8 cellular contexts compared by ENCODE assay signal in genomic region chr22:44668886-44669724, GRCh38. TPM values are rescaled to one million over a fixed set of nuclear protein-coding genes. Genes with fewer than 3 reads are reported as not detected.
A peak's percentile ranks its signal among the peaks of the same experiment; 100 is the strongest.
DNase-seq lines count a peak whose midpoint lies in the region; ATAC-seq, FAIRE-seq and TF ChIP-seq lines count a peak whose summit lies in the region.

No MANE protein-coding gene starts in this region.

- H3K36me3 ChIP-seq in bronchial epithelial cell (ENCODE audit: control insufficient read depth, insufficient read depth, low read length), result no peaks in the 10 kb centered on the region
- H3K36me3 ChIP-seq in lung (ENCODE audit: control insufficient read depth in 2 of 2, insufficient read depth in 2 of 2, low read length in 2 of 2), result no peaks in the 10 kb centered on the region
- no peaks in the 10 kb centered on the region for H3K36me3 ChIP-seq in thoracic aorta

- H3K9me3 Mint-ChIP-seq in T-helper 2 cell treated with Interferon-gamma antibody and Interleukin-4, amounts not matched to agents 5 μg/mL and 100 μg/mL, for 36 hours, result no peaks in the 10 kb centered on the region

- 8 to 16% methylated on average over 23 to 50 of the region's 50 CpGs for WGBS in lung, 2 donors

- H3K9me3 ChIP-seq in lung (ENCODE audit: control insufficient read depth in 2 of 2, insufficient read depth in 1 of 2, low read length in 1 of 2) (no peaks in the 10 kb centered on the region), thoracic aorta (no peaks in the 10 kb centered on the region)

- H3K27me3 Mint-ChIP-seq in T-helper 2 cell treated with Interferon-gamma antibody and Interleukin-4, amounts not matched to agents 5 μg/mL and 100 μg/mL, for 36 hours (ENCODE audit: low read depth), result no peaks in the 10 kb centered on the region

- H3K27ac ChIP-seq in lung (ENCODE audit: low read depth in 1 of 2, low read length in 1 of 2) (no peak overlapping the region), thoracic aorta (no peak overlapping the region)

- H3K36me3 Mint-ChIP-seq in T-helper 2 cell treated with Interferon-gamma antibody and Interleukin-4, amounts not matched to agents 5 μg/mL and 100 μg/mL, for 36 hours (ENCODE audit: low read depth), result peaks cover 5% of the 10 kb centered on the region

- no peak for TF ChIP-seq CTCF in bronchial epithelial cell (IDR thresholded peaks at IDR 0.05; ENCODE audit: insufficient read depth, low read length, severe bottlenecking)
- no peak for TF ChIP-seq CTCF in lung (IDR thresholded peaks at IDR 0.05; ENCODE audit: control extremely low read depth, extremely low read depth)
- no peak for TF ChIP-seq CTCF in thoracic aorta (IDR thresholded peaks at IDR 0.05)

- ATAC-seq in lung (ENCODE audit: insufficient read depth, low FRiP score) (no peak), thoracic aorta (ENCODE audit: insufficient number of reproducible peaks, low FRiP score, low read depth) (peak; percentile 22), HG03432 (IDR thresholded peaks at IDR 0.05; ENCODE audit: unreplicated experiment) (no peak)

- H3K4me3 Mint-ChIP-seq in T-helper 2 cell treated with Interferon-gamma antibody and Interleukin-4, amounts not matched to agents 5 μg/mL and 100 μg/mL, for 36 hours, result peak overlapping the region; percentile 80

- DNase-seq in T-helper 2 cell treated with Interferon-gamma antibody and Interleukin-4, amounts not matched to agents 5 μg/mL and 100 μg/mL, for 36 hours (ENCODE audit: low spot score), result no peak
- DNase-seq in T-helper 2 cell, result no peak
- DNase-seq in bronchial epithelial cell (ENCODE audit: low read depth), result no peak
- no peak for DNase-seq in lung (ENCODE audit: low spot score)
- DNase-seq in thoracic aorta (ENCODE audit: low spot score), result no peak
- DNase-seq in foreskin melanocyte, result no peak
- no peak for DNase-seq in HK-2 (ENCODE audit: unreplicated experiment)

- H3K4me3 ChIP-seq in bronchial epithelial cell (ENCODE audit: low read depth, low read length) (peak overlapping the region; percentile 22), lung (peak overlapping the region; percentile 16), thoracic aorta (peak overlapping the region; percentile 64)

- H3K27ac Mint-ChIP-seq in T-helper 2 cell treated with Interferon-gamma antibody and Interleukin-4, amounts not matched to agents 5 μg/mL and 100 μg/mL, for 36 hours, result peak overlapping the region; percentile 85

- no peak for FAIRE-seq in bronchial epithelial cell (lab: Jason Lieb, UNC)

- peaks cover 0 to 11% of the 10 kb centered on the region in 2 donors for H3K4me1 ChIP-seq in lung (ENCODE audit: control insufficient read depth in 2 of 2, insufficient read depth in 2 of 2, low read length in 2 of 2)
- peaks cover 3 to 7% of the 10 kb centered on the region in 2 donors for H3K4me1 ChIP-seq in thoracic aorta (ENCODE audit: control insufficient read depth in 1 of 2, low read depth in 2 of 2)

- H3K27me3 ChIP-seq in bronchial epithelial cell (ENCODE audit: control insufficient read depth, insufficient read depth, low read length), result peaks cover 23% of the 10 kb centered on the region
- no peaks in the 10 kb centered on the region for H3K27me3 ChIP-seq in lung (ENCODE audit: control insufficient read depth, insufficient read depth)
- no peaks in the 10 kb centered on the region for H3K27me3 ChIP-seq in thoracic aorta (replicated peaks; ENCODE audit: insufficient read depth)

- H3K4me1 Mint-ChIP-seq in T-helper 2 cell treated with Interferon-gamma antibody and Interleukin-4, amounts not matched to agents 5 μg/mL and 100 μg/mL, for 36 hours (ENCODE audit: low read depth), result peaks cover 46% of the 10 kb centered on the region

RNA-seq across cellular contexts. Expression of gene PRR5, which starts 32.9 kb away (rescaled TPM):
- total RNA-seq in bronchial epithelial cell (6.3 and 14.0 TPM in 2 replicates), lung (10 to 100 TPM; 11.8 to 17.3 TPM), thoracic aorta (10 to 100 TPM in 1 of 2 donors, 1 to 10 TPM in 1; 7.3 to 30.0 TPM)
- polyA plus RNA-seq in lung, result 10 to 100 TPM in 1 of 2 donors, 1 to 10 TPM in 1; 9.1 to 10.4 TPM
